In genomic region chr1:192810253-192810880, GRCh38 we compare ENCODE assay signal across 8 cellular contexts. TPM values are rescaled to one million over a fixed set of nuclear protein-coding genes. Genes with fewer than 3 reads are reported as not detected.
DNase-seq lines count a peak whose midpoint lies in the region; ATAC-seq and TF ChIP-seq lines count a peak whose summit lies in the region.

No MANE protein-coding gene starts in this region.

- H3K9me2 ChIP-seq in SK-N-SH: no peaks in the 10 kb centered on the region

- 82% methylated on average over 5 of the region's 5 CpGs for WGBS in SK-N-SH (ENCODE audit: low lambda C conversion rate)
- 33% methylated on average over 5 of the region's 5 CpGs for WGBS in esophagus muscularis mucosa
- WGBS in prostate gland: 34% methylated on average over 5 of the region's 5 CpGs

- peak overlapping the region; percentile 96 for H3K4me2 ChIP-seq in SK-N-SH

- peak; percentile 15 for ATAC-seq in HG02610 (IDR thresholded peaks at IDR 0.05; ENCODE audit: unreplicated experiment)
- ATAC-seq in HG03520 (IDR thresholded peaks at IDR 0.05; ENCODE audit: unreplicated experiment): no peak

- H3F3A ChIP-seq in SK-N-SH (replicated peaks; ENCODE audit: insufficient read depth): peaks cover 14% of the 10 kb centered on the region

- TF ChIP-seq CTCF in GM06990 (IDR thresholded peaks at IDR 0.05; ENCODE audit: insufficient read depth, low read length, poor library complexity, severe bottlenecking): no peak
- TF ChIP-seq CTCF in SK-N-SH (IDR thresholded peaks at IDR 0.05): no peak
- TF ChIP-seq CTCF in esophagus muscularis mucosa (IDR thresholded peaks at IDR 0.05): no peak
- no peak for TF ChIP-seq CTCF in prostate gland (IDR thresholded peaks at IDR 0.05)

- no peaks in the 10 kb centered on the region for H3K27me3 ChIP-seq in GM06990 (replicated peaks; ENCODE audit: control insufficient read depth, insufficient read depth, low read length)
- no peaks in the 10 kb centered on the region for H3K27me3 ChIP-seq in SK-N-SH (ENCODE audit: insufficient read depth)
- no peaks in the 10 kb centered on the region for H3K27me3 ChIP-seq in esophagus muscularis mucosa
- H3K27me3 ChIP-seq in prostate gland (replicated peaks; ENCODE audit: insufficient read depth): no peaks in the 10 kb centered on the region

- intact Hi-C loops in esophagus muscularis mucosa (cut with DNase I) (loop anchor here (10.0 kb wide), 1 partner anchor 64 kb away; no protein-coding TSS in a partner anchor), prostate gland (cut with DNase I) (loop anchor here (5.0 kb wide), 3 partner anchors 82 to 207 kb away; no protein-coding TSS in a partner anchor)

- H3K9ac ChIP-seq in SK-N-SH: peak overlapping the region; percentile 89; the same call in 1 of the 2 replicates

- DNase-seq in GM06990 (ENCODE audit: extremely low read depth, insufficient read length) (peak; percentile 24), SK-N-SH (no peak), esophagus muscularis mucosa (ENCODE audit: extremely low spot score) (no peak), prostate gland (ENCODE audit: low spot score) (peak; percentile 12), AG08396 (ENCODE audit: low spot score) (no peak), NCI-H2171 treated with DMSO at 0.1 percent for 48 hours (lab: John Stamatoyannopoulos, UW) (no peak)

- peaks cover 13% of the 10 kb centered on the region; the same call in 1 of the 2 replicates for H4K20me1 ChIP-seq in SK-N-SH (ENCODE audit: insufficient read depth)

- peaks cover 19% of the 10 kb centered on the region for H3K79me2 ChIP-seq in SK-N-SH (ENCODE audit: insufficient read depth)

- H3K4me3 ChIP-seq in GM06990 (replicated peaks; ENCODE audit: low read depth, low read length): no peak overlapping the region
- peak overlapping the region; percentile 69 to 92 for H3K4me3 ChIP-seq in SK-N-SH (ENCODE audit: low read depth in 2 of 2, low read length in 1 of 2)
- peak overlapping the region; percentile 62 to 86 (median 77) for H3K4me3 ChIP-seq in esophagus muscularis mucosa
- H3K4me3 ChIP-seq in prostate gland: peak overlapping the region; percentile 73 to 78

- TF ChIP-seq POLR2A in esophagus muscularis mucosa (IDR thresholded peaks at IDR 0.05; ENCODE audit: low read depth): no peak
- no peak for TF ChIP-seq POLR2A in prostate gland (IDR thresholded peaks at IDR 0.05)

- H2AFZ ChIP-seq in SK-N-SH (ENCODE audit: low read depth): 0 out of 2 replicates have a peak overlapping the region, but pooled peaks have one; percentile 95

- POLR2A ChIA-PET in SK-N-SH (lab: Yijun Ruan, JAX): no interaction called here

- no peak for TF ChIP-seq RAD21 in SK-N-SH (IDR thresholded peaks at IDR 0.05; ENCODE audit: low read length)

- peaks cover 19 to 20% of the 10 kb centered on the region in 2 experiments; a peak in 3 of 4 replicates for H3K4me1 ChIP-seq in SK-N-SH (ENCODE audit: control insufficient read depth in 1 of 2, insufficient read depth in 2 of 2, low read depth in 1 of 2, low read length in 1 of 2)
- peaks cover 5 to 25% (median 17%) of the 10 kb centered on the region in 4 donors for H3K4me1 ChIP-seq in esophagus muscularis mucosa
- no peaks in the 10 kb centered on the region for H3K4me1 ChIP-seq in prostate gland (replicated peaks)

- TF ChIP-seq EP300 in SK-N-SH (IDR thresholded peaks at IDR 0.05; ENCODE audit: borderline replicate concordance in 1 of 2, low read depth in 1 of 2, low read length in 1 of 2) (no peak), esophagus muscularis mucosa (IDR thresholded peaks at IDR 0.05) (no peak)

- H3K27ac ChIP-seq in SK-N-SH (ENCODE audit: low read depth in 2 of 2, low read length in 1 of 2) (no peak overlapping the region; a peak in 1 of 4 replicates), esophagus muscularis mucosa (replicated peaks in 1 of 4) (peak overlapping the region; percentile 90 to 97 (median 94)), prostate gland (peak overlapping the region; percentile 86 to 88)

- H3K36me3 ChIP-seq in GM06990 (ENCODE audit: control insufficient read depth, insufficient read depth, low read length): no peaks in the 10 kb centered on the region
- H3K36me3 ChIP-seq in SK-N-SH (replicated peaks in 1 of 2; ENCODE audit: control insufficient read depth in 1 of 2, insufficient read depth in 2 of 2, low read length in 1 of 2): peaks cover 23 to 25% of the 10 kb centered on the region in 2 experiments
- peaks cover 0 to 20% (median 11%) of the 10 kb centered on the region in 4 donors for H3K36me3 ChIP-seq in esophagus muscularis mucosa
- no peaks in the 10 kb centered on the region for H3K36me3 ChIP-seq in prostate gland

- H3K9me3 ChIP-seq in SK-N-SH: no peaks in the 10 kb centered on the region
- no peaks in the 10 kb centered on the region for H3K9me3 ChIP-seq in esophagus muscularis mucosa
- H3K9me3 ChIP-seq in prostate gland: no peaks in the 10 kb centered on the region

- CTCF ChIA-PET in SK-N-SH (lab: Yijun Ruan, JAX): interaction anchor here (0.7 to 1.9 kb wide), 3 partner anchors 176 to 311 kb away, joined by 3 to 6 read pairs (median 4); partner anchors contain the start of gene CDC73

TF ChIP-seq in SK-N-SH, 30 proteins besides CTCF, POLR2A, EP300 and RAD21:
- TF ChIP-seq NRF1 (IDR thresholded peaks at IDR 0.05; ENCODE audit: low read depth, low read length): no peak
- TF ChIP-seq TAF1 (IDR thresholded peaks at IDR 0.05; ENCODE audit: borderline replicate concordance, low read depth, low read length): no peak
- no peak for TF ChIP-seq SMC3 (IDR thresholded peaks at IDR 0.05; ENCODE audit: low read depth, low read length)
- TF ChIP-seq, protein P1, sequence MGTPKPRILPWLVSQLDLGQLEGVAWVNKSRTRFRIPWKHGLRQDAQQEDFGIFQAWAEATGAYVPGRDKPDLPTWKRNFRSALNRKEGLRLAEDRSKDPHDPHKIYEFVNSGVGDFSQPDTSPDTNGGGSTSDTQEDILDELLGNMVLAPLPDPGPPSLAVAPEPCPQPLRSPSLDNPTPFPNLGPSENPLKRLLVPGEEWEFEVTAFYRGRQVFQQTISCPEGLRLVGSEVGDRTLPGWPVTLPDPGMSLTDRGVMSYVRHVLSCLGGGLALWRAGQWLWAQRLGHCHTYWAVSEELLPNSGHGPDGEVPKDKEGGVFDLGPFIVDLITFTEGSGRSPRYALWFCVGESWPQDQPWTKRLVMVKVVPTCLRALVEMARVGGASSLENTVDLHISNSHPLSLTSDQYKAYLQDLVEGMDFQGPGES (IDR thresholded peaks at IDR 0.05; ENCODE audit: low read depth, low read length): no peak
- no peak for TF ChIP-seq MAX (IDR thresholded peaks at IDR 0.05; ENCODE audit: low read depth)
- TF ChIP-seq TCF12 (IDR thresholded peaks at IDR 0.05): no peak
- no peak for TF ChIP-seq RXRA (IDR thresholded peaks at IDR 0.05; ENCODE audit: borderline replicate concordance, low read depth)
- no peak for TF ChIP-seq FOXJ3 (CRISPR knock-in tag; IDR thresholded peaks at IDR 0.05)
- no peak for TF ChIP-seq FOSL2 (IDR thresholded peaks at IDR 0.05; ENCODE audit: borderline replicate concordance, low read depth)
- no peak for TF ChIP-seq RCOR1 (IDR thresholded peaks at IDR 0.05; ENCODE audit: low read length)
- TF ChIP-seq, protein P2, sequence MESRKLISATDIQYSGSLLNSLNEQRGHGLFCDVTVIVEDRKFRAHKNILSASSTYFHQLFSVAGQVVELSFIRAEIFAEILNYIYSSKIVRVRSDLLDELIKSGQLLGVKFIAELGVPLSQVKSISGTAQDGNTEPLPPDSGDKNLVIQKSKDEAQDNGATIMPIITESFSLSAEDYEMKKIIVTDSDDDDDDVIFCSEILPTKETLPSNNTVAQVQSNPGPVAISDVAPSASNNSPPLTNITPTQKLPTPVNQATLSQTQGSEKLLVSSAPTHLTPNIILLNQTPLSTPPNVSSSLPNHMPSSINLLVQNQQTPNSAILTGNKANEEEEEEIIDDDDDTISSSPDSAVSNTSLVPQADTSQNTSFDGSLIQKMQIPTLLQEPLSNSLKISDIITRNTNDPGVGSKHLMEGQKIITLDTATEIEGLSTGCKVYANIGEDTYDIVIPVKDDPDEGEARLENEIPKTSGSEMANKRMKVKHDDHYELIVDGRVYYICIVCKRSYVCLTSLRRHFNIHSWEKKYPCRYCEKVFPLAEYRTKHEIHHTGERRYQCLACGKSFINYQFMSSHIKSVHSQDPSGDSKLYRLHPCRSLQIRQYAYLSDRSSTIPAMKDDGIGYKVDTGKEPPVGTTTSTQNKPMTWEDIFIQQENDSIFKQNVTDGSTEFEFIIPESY (IDR thresholded peaks at IDR 0.05; ENCODE audit: borderline replicate concordance, low read depth): no peak
- no peak for TF ChIP-seq FOXM1 (IDR thresholded peaks at IDR 0.05; ENCODE audit: low read depth)
- TF ChIP-seq CHD2 (IDR thresholded peaks at IDR 0.05; ENCODE audit: low read length, partially characterized antibody): no peak
- no peak for TF ChIP-seq RFX5 (IDR thresholded peaks at IDR 0.05; ENCODE audit: low read length)
- TF ChIP-seq GABPA (IDR thresholded peaks at IDR 0.05; ENCODE audit: low read depth): no peak
- no peak for TF ChIP-seq EZH2phosphoT487 (IDR thresholded peaks at IDR 0.05; ENCODE audit: borderline replicate concordance, low read depth)
TF ChIP-seq in SK-N-SH: peak in this region for 0.

RNA-seq across cellular contexts. Expression of gene RGS2, which starts 1.5 kb away (rescaled TPM):
- 47.1 and 53.9 TPM in 2 replicates for polyA plus RNA-seq in SK-N-SH (2012; rRNA removed)
- 59.6 and 88.1 TPM in 2 replicates for polyA plus RNA-seq in SK-N-SH (2012; cell fraction: cytosol; rRNA removed)
- polyA plus RNA-seq in SK-N-SH (2012; cell fraction: nucleus; rRNA removed): 49.8 and 91.8 TPM in 2 replicates
- total RNA-seq in esophagus muscularis mucosa (100 to 1,000 TPM; 337 to 754 (median 525) TPM), prostate gland (100 to 1,000 TPM in 1 of 2 donors, 10 to 100 TPM in 1; 70.2 to 129 TPM)

Comparison
In these comparisons a context has a peak if more than half of its experiments do, and no peak if none do; other contexts are left out.
1. DNase-seq: peak in GM06990 (single experiment) and prostate gland (single experiment); none in SK-N-SH (single experiment), esophagus muscularis mucosa (single experiment), AG08396 (single experiment) and NCI-H2171 treated with DMSO at 0.1 percent for 48 hours (single experiment).
2. H3K27ac ChIP-seq: peak in esophagus muscularis mucosa (4 of 4) and prostate gland (2 of 2); none in SK-N-SH (0 of 2).